Comparison of ENCODE assay signal across 8 cellular contexts in genomic region chr10:60203993-60204618, GRCh38.
DNase-seq lines count a peak whose midpoint lies in the region; ATAC-seq, FAIRE-seq and TF ChIP-seq lines count a peak whose summit lies in the region.

No MANE protein-coding gene starts in this region.

- no peaks in the 10 kb centered on the region for H3K4me1 Mint-ChIP-seq in CD8-positive, alpha-beta memory T cell

- peaks cover 0 to 8% of the 10 kb centered on the region in 2 donors for H3K27me3 Mint-ChIP-seq in CD8-positive, alpha-beta memory T cell

- WGBS in heart right ventricle, 2 donors, result 53 to 60% methylated on average over 1 of the region's 1 CpG
- WGBS in small intestine, 3 donors, result 74 to 86% (median 77%) methylated on average over 1 of the region's 1 CpG

- CTCF ChIA-PET in CD8-positive, alpha-beta memory T cell (lab: Charles Lee), result interaction anchor here (1.8 kb wide), 1 partner anchor 9 kb away, joined by 4 read pairs; no protein-coding TSS in a partner anchor

- H3K4me3 ChIP-seq in heart right ventricle, result no peak overlapping the region
- H3K4me3 ChIP-seq in OCI-LY3 (ENCODE audit: low read length), result no peak overlapping the region
- no peak overlapping the region for H3K4me3 ChIP-seq in fibroblast of lung (replicated peaks in 1 of 4; ENCODE audit: control extremely low read depth in 1 of 4, insufficient read depth in 1 of 4, low read depth in 3 of 4, low read length in 4 of 4)
- H3K4me3 ChIP-seq in small intestine (ENCODE audit: low read depth in 1 of 2, low read length in 2 of 2), result no peak overlapping the region
- no peak overlapping the region for H3K4me3 ChIP-seq in CD8-positive, alpha-beta memory T cell (ENCODE audit: low read length)

- H4K20me1 ChIP-seq in OCI-LY3 (ENCODE audit: insufficient read depth, low read length) (no peaks in the 10 kb centered on the region), fibroblast of lung (ENCODE audit: control insufficient read depth, extremely low read depth, insufficient read depth, low read length) (no peaks in the 10 kb centered on the region)

- H3K4me3 Mint-ChIP-seq in CD8-positive, alpha-beta memory T cell, result no peak overlapping the region

- intact Hi-C loops in heart right ventricle (cut with DNase I) (loop anchor here in 8 of 10 donors (2.0 to 10.0 kb wide), 7 partner anchors 87 to 231 kb away; no protein-coding TSS in a partner anchor), cardiac septum (cut with DNase I) (loop anchor here (10.0 kb wide), 1 partner anchor 231 kb away; no protein-coding TSS in a partner anchor)

- peaks cover 0 to 7% (median 0%) of the 10 kb centered on the region in 3 donors for H3K36me3 Mint-ChIP-seq in CD8-positive, alpha-beta memory T cell

- H3K27ac ChIP-seq in heart right ventricle, result no peak overlapping the region
- H3K27ac ChIP-seq in OCI-LY3 (ENCODE audit: low read length), result no peak overlapping the region
- H3K27ac ChIP-seq in fibroblast of lung (ENCODE audit: insufficient read depth, low read length), result no peak overlapping the region
- H3K27ac ChIP-seq in small intestine (ENCODE audit: low read depth in 1 of 2, low read length in 1 of 2), result no peak overlapping the region
- H3K27ac ChIP-seq in CD8-positive, alpha-beta memory T cell (ENCODE audit: low read depth, low read length), result no peak overlapping the region

- no peaks in the 10 kb centered on the region for H3K9me3 Mint-ChIP-seq in CD8-positive, alpha-beta memory T cell

- H3K36me3 ChIP-seq in heart right ventricle, result peaks cover 0 to 55% (median 4%) of the 10 kb centered on the region in 9 donors
- no peaks in the 10 kb centered on the region for H3K36me3 ChIP-seq in OCI-LY3 (replicated peaks; ENCODE audit: low read depth, low read length)
- H3K36me3 ChIP-seq in fibroblast of lung (ENCODE audit: control insufficient read depth, insufficient read depth, low read length), result no peaks in the 10 kb centered on the region
- no peaks in the 10 kb centered on the region for H3K36me3 ChIP-seq in small intestine (ENCODE audit: control insufficient read depth in 2 of 2, insufficient read depth in 2 of 2, low read length in 2 of 2)
- peaks cover 3% of the 10 kb centered on the region for H3K36me3 ChIP-seq in CD8-positive, alpha-beta memory T cell (ENCODE audit: insufficient read depth, low read length)

- DNase-seq in heart right ventricle (no peak), cardiac septum (ENCODE audit: low spot score) (no peak), fibroblast of lung (ENCODE audit: low read depth in 2 of 2) (peak; percentile 45 to 61), small intestine (peak; percentile 9), GM12892 (ENCODE audit: insufficient read length) (no peak)
- no peak for DNase-seq in CD8-positive, alpha-beta memory T cell

- H3K79me2 ChIP-seq in OCI-LY3 (ENCODE audit: low read length) (no peaks in the 10 kb centered on the region), fibroblast of lung (ENCODE audit: control insufficient read depth, insufficient read depth, low read length) (no peaks in the 10 kb centered on the region)

- ATAC-seq in heart right ventricle, result peak in 2 of 8 donors; percentile 36 to 45
- no peak for ATAC-seq in HG02870 (IDR thresholded peaks at IDR 0.05; ENCODE audit: unreplicated experiment)

- H3K4me2 ChIP-seq in OCI-LY3 (ENCODE audit: low read length) (no peak overlapping the region), fibroblast of lung (ENCODE audit: extremely low read depth, insufficient read depth, low read length) (no peak overlapping the region)

- FAIRE-seq in small intestine (lab: Jason Lieb, UNC) (no peak), GM12892 (lab: Jason Lieb, UNC) (no peak)

- no peak overlapping the region for H2AFZ ChIP-seq in OCI-LY3 (ENCODE audit: low read depth, low read length)
- H2AFZ ChIP-seq in fibroblast of lung (ENCODE audit: low read length), result no peak overlapping the region

- H3K9ac ChIP-seq in OCI-LY3 (ENCODE audit: low read length) (no peak overlapping the region), fibroblast of lung (ENCODE audit: insufficient read depth, low read length) (no peak overlapping the region)

- TF ChIP-seq POLR2A in GM12892 (IDR thresholded peaks at IDR 0.05; ENCODE audit: low read depth, low read length), result no peak

- TF ChIP-seq CTCF in heart right ventricle (IDR thresholded peaks at IDR 0.05) (peak; percentile 12 to 68 (median 62)), OCI-LY3 (IDR thresholded peaks at IDR 0.05; ENCODE audit: low read depth, low read length) (peak; percentile 57), fibroblast of lung (conservative IDR thresholded peaks at IDR 0.05 in 1 of 2, IDR thresholded peaks at IDR 0.05 in 1 of 2; ENCODE audit: low read depth in 1 of 2, low read length in 2 of 2) (peak; percentile 74 to 85)

- no peaks in the 10 kb centered on the region for H3K27me3 ChIP-seq in heart right ventricle
- no peaks in the 10 kb centered on the region for H3K27me3 ChIP-seq in OCI-LY3 (ENCODE audit: low read depth, low read length)
- no peaks in the 10 kb centered on the region for H3K27me3 ChIP-seq in fibroblast of lung (ENCODE audit: control insufficient read depth, insufficient read depth, low read length)
- no peaks in the 10 kb centered on the region for H3K27me3 ChIP-seq in small intestine (ENCODE audit: control insufficient read depth in 2 of 2, insufficient read depth in 2 of 2, low read length in 2 of 2)
- H3K27me3 ChIP-seq in CD8-positive, alpha-beta memory T cell (ENCODE audit: insufficient read depth, low read length, poor library complexity, severe bottlenecking), result no peaks in the 10 kb centered on the region

- no peak overlapping the region for H3K27ac Mint-ChIP-seq in CD8-positive, alpha-beta memory T cell

- H3K4me1 ChIP-seq in heart right ventricle (peaks cover 0 to 18% (median 3%) of the 10 kb centered on the region in 9 donors), OCI-LY3 (ENCODE audit: low read length) (0 out of 2 replicates have a peak, but pooled peaks cover 4% of the 10 kb centered on the region), fibroblast of lung (ENCODE audit: control insufficient read depth, extremely low read depth, insufficient read depth, low read length) (no peaks in the 10 kb centered on the region), small intestine (ENCODE audit: control insufficient read depth in 2 of 2, insufficient read depth in 1 of 2, low read depth in 1 of 2, low read length in 1 of 2) (no peaks in the 10 kb centered on the region)
- H3K4me1 ChIP-seq in CD8-positive, alpha-beta memory T cell (ENCODE audit: insufficient read depth, low read length), result no peaks in the 10 kb centered on the region

- POLR2A ChIA-PET in CD8-positive, alpha-beta memory T cell (lab: Charles Lee), result no interaction called here

- H3K9me3 ChIP-seq in heart right ventricle, result no peaks in the 10 kb centered on the region
- no peaks in the 10 kb centered on the region for H3K9me3 ChIP-seq in OCI-LY3 (ENCODE audit: insufficient read depth, low read length)
- H3K9me3 ChIP-seq in fibroblast of lung (ENCODE audit: control insufficient read depth, insufficient read depth, low read depth, low read length), result no peaks in the 10 kb centered on the region
- H3K9me3 ChIP-seq in small intestine (ENCODE audit: control insufficient read depth, low read depth), result no peaks in the 10 kb centered on the region
- H3K9me3 ChIP-seq in CD8-positive, alpha-beta memory T cell (ENCODE audit: low read length), result no peaks in the 10 kb centered on the region

Comparison
In these comparisons a context has a peak if more than half of its experiments do, and no peak if none do; other contexts are left out.
1. DNase-seq: peak in fibroblast of lung (2 of 2) and small intestine (single experiment); none in heart right ventricle (0 of 2), cardiac septum (single experiment), CD8-positive, alpha-beta memory T cell (0 of 5) and GM12892 (single experiment).
2. Peak in every context shown above with its lines, with median percentiles within 50 percentile points of each other: CTCF ChIP-seq.